ENCODE assay signal across 8 cellular contexts in the genomic region with DNA sequence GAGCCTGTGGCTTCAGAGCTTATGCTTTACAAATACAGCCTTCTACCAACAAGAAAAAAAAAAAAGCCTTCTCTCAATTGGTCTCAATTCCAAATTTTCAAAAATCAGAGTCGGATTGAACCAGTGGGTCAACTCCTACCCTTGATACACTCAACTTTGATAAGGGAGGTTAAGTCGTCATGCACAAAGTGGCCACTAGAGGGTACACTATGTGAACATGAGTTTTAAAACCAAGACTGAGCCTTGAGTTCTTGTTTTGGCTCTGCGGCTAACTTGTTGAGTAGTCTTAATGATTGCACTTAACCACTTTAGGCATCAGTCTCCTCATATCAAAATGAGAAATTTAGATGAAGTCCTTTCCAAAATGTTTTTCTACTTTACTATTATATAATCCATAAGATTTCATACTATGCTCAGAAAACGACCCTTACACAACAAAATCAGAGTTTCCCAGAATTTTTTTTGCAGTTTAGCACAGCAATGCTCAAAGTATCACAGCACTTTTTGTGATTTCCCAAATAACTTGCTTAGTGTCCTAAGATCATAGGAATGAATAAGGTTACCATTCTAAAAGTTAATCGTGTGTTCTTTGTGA.
DNase-seq lines count a peak whose midpoint lies in the region; ATAC-seq and TF ChIP-seq lines count a peak whose summit lies in the region.

No MANE protein-coding gene starts in this region.

- no peaks in the 10 kb centered on the region for H3K9me3 Mint-ChIP-seq in activated T-cell treated with anti-CD3 and anti-CD28 coated beads, Interleukin-2, amount 50 U/mL, for 72 hours

- no peak overlapping the region for H3K27ac Mint-ChIP-seq in activated T-cell treated with anti-CD3 and anti-CD28 coated beads, Interleukin-2, amount 50 U/mL, for 72 hours

- TF ChIP-seq CTCF in 22Rv1 (IDR thresholded peaks at IDR 0.05) = peak; percentile 92
- peak; percentile 80 for TF ChIP-seq CTCF in GM12875 (IDR thresholded peaks at IDR 0.05; ENCODE audit: borderline replicate concordance, insufficient read depth, low read depth, low read length)

- H3K4me3 ChIP-seq in GM12875 (ENCODE audit: low read depth, low read length) = no peak overlapping the region

- peak; percentile 68 for ATAC-seq in HG02885 (IDR thresholded peaks at IDR 0.05; ENCODE audit: poor library complexity, unreplicated experiment)
- ATAC-seq in activated T-cell treated with anti-CD3 and anti-CD28 coated beads, Interleukin-2, amount 50 U/mL, for 72 hours (replicated peaks in 1 of 2) = peak in 1 of 2 donors; percentile 36
- ATAC-seq in sciatic nerve = peak; percentile 38

- H3K27ac ChIP-seq in 22Rv1 = no peak overlapping the region

- no peaks in the 10 kb centered on the region for H3K36me3 Mint-ChIP-seq in activated T-cell treated with anti-CD3 and anti-CD28 coated beads, Interleukin-2, amount 50 U/mL, for 72 hours (ENCODE audit: insufficient read depth in 2 of 2)

- H3K27me3 Mint-ChIP-seq in activated T-cell treated with anti-CD3 and anti-CD28 coated beads, Interleukin-2, amount 50 U/mL, for 72 hours (ENCODE audit: low read depth) = no peaks in the 10 kb centered on the region

- peaks cover 9% of the 10 kb centered on the region for H3K4me1 Mint-ChIP-seq in activated T-cell treated with anti-CD3 and anti-CD28 coated beads, Interleukin-2, amount 50 U/mL, for 72 hours (ENCODE audit: low read depth)

- no peak overlapping the region for H3K4me3 Mint-ChIP-seq in activated T-cell treated with anti-CD3 and anti-CD28 coated beads, Interleukin-2, amount 50 U/mL, for 72 hours

- intact Hi-C loops in sciatic nerve (cut with DNase I) = no loop called here

- DNase-seq in NCI-H748 (lab: John Stamatoyannopoulos, UW; ENCODE audit: unreplicated experiment) (peak; percentile 39), foreskin melanocyte (peak; percentile 44), sciatic nerve (ENCODE audit: low spot score) (peak; percentile 74), GM19240 (ENCODE audit: insufficient read length, low spot score) (no peak)
- DNase-seq in activated T-cell treated with anti-CD3 and anti-CD28 coated beads, Interleukin-2, amount 50 U/mL, for 72 hours = peak; percentile 65 to 67
